Comparison of ENCODE assay signal across 1 cellular context in genomic region chr12:23898121-23898520, GRCh38.
TF ChIP-seq lines count a peak whose summit lies in the region.

No MANE protein-coding gene starts in this region.

TF ChIP-seq in K562, 482 proteins besides CTCF, POLR2A, EP300 and RAD21 (continued from another document):
- no peak for TF ChIP-seq ZNF507 (tag; conservative IDR thresholded peaks at IDR 0.05)
TF ChIP-seq in K562: peak in this region for 0.
